11 cellular contexts compared by ENCODE assay signal in genomic region chr15:73870700-73871408, GRCh38. TPM values are rescaled to one million over a fixed set of nuclear protein-coding genes. Genes with fewer than 3 reads are reported as not detected.
DNase-seq lines count a peak whose midpoint lies in the region; ATAC-seq and TF ChIP-seq lines count a peak whose summit lies in the region.
"Had no signal": no experiment of that assay in that cellular context is flagged by ENCODE, and none has a peak within 500 bp of the region (broad histone marks: within the 10 kb centered on the region; RNA-seq: fewer than 3 reads in every experiment).

No MANE protein-coding gene starts in this region.

- intact Hi-C loops in heart right ventricle (cut with DNase I) (loop anchor here in 5 of 10 donors (5.0 kb wide), 2 partner anchors 36 to 91 kb away; no protein-coding TSS in a partner anchor), sciatic nerve (cut with DNase I) (no loop called here)

- WGBS in heart right ventricle, 2 donors, result 35 to 41% methylated on average over 17 of the region's 17 CpGs

- peak; percentile 48 for DNase-seq in KBM-7
- DNase-seq in amniotic epithelial cell (ENCODE audit: low read depth), result peak; percentile 94
- peak; percentile 77 to 80 for DNase-seq in heart right ventricle
- DNase-seq in sciatic nerve (ENCODE audit: low spot score), result no peak
- no peak for DNase-seq in superior temporal gyrus (ENCODE audit: extremely low spot score)
- no peak for DNase-seq in stimulated activated naive CD8-positive, alpha-beta T cell treated with anti-CD3 and anti-CD28 coated beads, Interleukin-15, Interleukin-2, amounts not matched to agents 100 U/mL and 50 U/mL, for 24 hours
- DNase-seq in HCEC 1CT, result no peak
- DNase-seq: CD4-positive, alpha-beta T cell; natural killer cell; T-helper 1 cell had no signal

- no peaks in the 10 kb centered on the region for H3K9me3 ChIP-seq in heart right ventricle

- H3K27me3 ChIP-seq in heart right ventricle, result peaks cover 0 to 10% (median 0%) of the 10 kb centered on the region in 7 donors

- peaks cover 5 to 37% (median 23%) of the 10 kb centered on the region in 9 donors for H3K4me1 ChIP-seq in heart right ventricle

- no peaks in the 10 kb centered on the region for H3K36me3 ChIP-seq in heart right ventricle

- ATAC-seq in heart right ventricle (peak; percentile 80 to 95 (median 92)), sciatic nerve (peak; percentile 32), HG02678 (IDR thresholded peaks at IDR 0.05; ENCODE audit: unreplicated experiment) (no peak)
- no peak for ATAC-seq in stimulated activated naive CD8-positive, alpha-beta T cell treated with anti-CD3 and anti-CD28 coated beads, Interleukin-15, Interleukin-2, amounts not matched to agents 100 U/mL and 50 U/mL, for 24 hours
- ATAC-seq: natural killer cell had no signal

- in situ Hi-C loops in KBM-7 (cut with MboI; ENCODE audit: low pct_unique_long_range_greater_than_20kb, low sequenced_read_pairs), result no loop called here

- no peak for TF ChIP-seq CTCF in heart right ventricle (IDR thresholded peaks at IDR 0.05)

- peak overlapping the region in 4 of 10 donors; percentile 33 to 58 (median 40) for H3K27ac ChIP-seq in heart right ventricle

- peak overlapping the region in 4 of 10 donors; percentile 5 to 37 (median 18) for H3K4me3 ChIP-seq in heart right ventricle

RNA-seq across cellular contexts. Expression of gene TBC1D21, which starts 2.5 kb away (rescaled TPM):
- total RNA-seq in heart right ventricle (not detected), sciatic nerve (not detected)
- polyA plus RNA-seq in heart right ventricle, result not detected
- total RNA-seq: CD4-positive, alpha-beta T cell; natural killer cell had no signal

RNA-seq across cellular contexts. Expression of gene LOXL1, which starts 55.4 kb away (rescaled TPM):
- total RNA-seq in heart right ventricle (10 to 100 TPM; 11.2 to 60.2 (median 26.3) TPM), sciatic nerve (16.6 TPM)
- polyA plus RNA-seq in heart right ventricle, result 10 to 100 TPM; 41.4 to 66.6 TPM

Comparison
In these comparisons a context has a peak if more than half of its experiments do, and no peak if none do; other contexts are left out.
1. DNase-seq: peak in KBM-7 (single experiment), amniotic epithelial cell (single experiment) and heart right ventricle (2 of 2); none in sciatic nerve (single experiment), superior temporal gyrus (single experiment), stimulated activated naive CD8-positive, alpha-beta T cell treated with anti-CD3 and anti-CD28 coated beads, Interleukin-15, Interleukin-2, amounts not matched to agents 100 U/mL and 50 U/mL, for 24 hours (single experiment) and HCEC 1CT (single experiment).
2. ATAC-seq: peak in heart right ventricle (8 of 8) and sciatic nerve (single experiment); none in stimulated activated naive CD8-positive, alpha-beta T cell treated with anti-CD3 and anti-CD28 coated beads, Interleukin-15, Interleukin-2, amounts not matched to agents 100 U/mL and 50 U/mL, for 24 hours (single experiment) and HG02678 (single experiment).